In genomic region chr14:61472025-61472672, GRCh38 we compare ENCODE assay signal across 9 cellular contexts.
DNase-seq lines count a peak whose midpoint lies in the region; ATAC-seq, FAIRE-seq and TF ChIP-seq lines count a peak whose summit lies in the region.
"Had no signal": no experiment of that assay in that cellular context is flagged by ENCODE, and none has a peak within 500 bp of the region (broad histone marks: within the 10 kb centered on the region; RNA-seq: fewer than 3 reads in every experiment).

No MANE protein-coding gene starts in this region.

- TF ChIP-seq CTCF in astrocyte (IDR thresholded peaks at IDR 0.05; ENCODE audit: insufficient read depth, low read depth, low read length) (no peak), hepatocyte (IDR thresholded peaks at IDR 0.05; ENCODE audit: poor library complexity) (no peak)

- peak overlapping the region; percentile 58 for H3K4me3 Mint-ChIP-seq in astrocyte (ENCODE audit: unreplicated experiment)

- no peaks in the 10 kb centered on the region for H3K9me3 Mint-ChIP-seq in astrocyte (ENCODE audit: unreplicated experiment)

- H3K9me2 ChIP-seq in hepatocyte (replicated peaks; ENCODE audit: insufficient read depth), result no peaks in the 10 kb centered on the region

- H3K27ac Mint-ChIP-seq in astrocyte (ENCODE audit: unreplicated experiment), result peak overlapping the region; percentile 80

- no peaks in the 10 kb centered on the region for H3K36me3 Mint-ChIP-seq in astrocyte (ENCODE audit: low read depth, unreplicated experiment)

- H3K4me3 ChIP-seq in astrocyte (ENCODE audit: insufficient read depth, low read depth, low read length) (peak overlapping the region; percentile 58), hepatocyte (no peak overlapping the region)

- H3K9me3 ChIP-seq in astrocyte (ENCODE audit: insufficient read depth, low read depth, low read length), result no peaks in the 10 kb centered on the region
- H3K9me3 ChIP-seq in hepatocyte (ENCODE audit: low read depth), result no peaks in the 10 kb centered on the region

- no peaks in the 10 kb centered on the region for H3K36me3 ChIP-seq in astrocyte (ENCODE audit: insufficient read depth, low read length)
- no peaks in the 10 kb centered on the region for H3K36me3 ChIP-seq in hepatocyte (replicated peaks; ENCODE audit: insufficient read depth, low read depth)

- ATAC-seq in GM21786 (IDR thresholded peaks at IDR 0.05; ENCODE audit: unreplicated experiment), result no peak

- peak; percentile 97 for FAIRE-seq in astrocyte (lab: Jason Lieb, UNC)
- FAIRE-seq: A204.1 had no signal

- H4K20me1 ChIP-seq in astrocyte (ENCODE audit: insufficient read depth, low read length) (no peaks in the 10 kb centered on the region), hepatocyte (ENCODE audit: insufficient read depth, poor library complexity, severe bottlenecking) (no peaks in the 10 kb centered on the region)

- peaks cover 49% of the 10 kb centered on the region for H3K4me1 ChIP-seq in astrocyte (ENCODE audit: insufficient read depth, low read length)
- peaks cover 38% of the 10 kb centered on the region for H3K4me1 ChIP-seq in hepatocyte (ENCODE audit: insufficient read depth)

- 39% methylated on average over 8 of the region's 8 CpGs for WGBS in hepatocyte (ENCODE audit: low lambda C conversion rate, missing lambda C conversion rate)

- H3K27me3 Mint-ChIP-seq in astrocyte (ENCODE audit: low read depth, unreplicated experiment), result no peaks in the 10 kb centered on the region

- peak overlapping the region; percentile 84 for H3K4me2 ChIP-seq in astrocyte (ENCODE audit: low read length)
- H3K4me2 ChIP-seq in hepatocyte, result peak overlapping the region; percentile 70

- H3K27ac ChIP-seq in astrocyte (ENCODE audit: low read depth, low read length) (peak overlapping the region; percentile 87), hepatocyte (peak overlapping the region; percentile 81)

- DNase-seq in NCI-H1417 (lab: John Stamatoyannopoulos, UW) (peak in 2 of 3 experiments; percentile 25 to 62), NCI-H1417 treated with DMSO at 0.1 percent for 48 hours (lab: John Stamatoyannopoulos, UW) (no peak), NCI-H69 (lab: John Stamatoyannopoulos, UW) (peak; percentile 64), astrocyte (ENCODE audit: low read depth) (peak; percentile 99), hepatocyte (ENCODE audit: low spot score) (peak; percentile 43), NCI-H2081 treated with DMSO at 0.1 percent for 48 hours (lab: John Stamatoyannopoulos, UW) (no peak)
- DNase-seq in stimulated activated naive CD4-positive, alpha-beta T cell treated with Interleukin-2 at 50 U/mL for 16 hours (lab: John Stamatoyannopoulos, UW), result peak; percentile 27

- peak overlapping the region; percentile 80 for H3K9ac ChIP-seq in astrocyte (ENCODE audit: low read length)

- H3K27me3 ChIP-seq in astrocyte (ENCODE audit: insufficient read depth, low read length), result no peaks in the 10 kb centered on the region
- H3K27me3 ChIP-seq in hepatocyte, result no peaks in the 10 kb centered on the region

- H3K79me2 ChIP-seq in astrocyte (ENCODE audit: insufficient read depth, low read length) (no peaks in the 10 kb centered on the region), hepatocyte (no peaks in the 10 kb centered on the region)

- H3K4me1 Mint-ChIP-seq in astrocyte (ENCODE audit: low read depth, unreplicated experiment), result peaks cover 57% of the 10 kb centered on the region

- no peak overlapping the region for H2AFZ ChIP-seq in astrocyte (ENCODE audit: low read depth, low read length)
- H2AFZ ChIP-seq in hepatocyte, result no peak overlapping the region

Comparison
In these comparisons a context has a peak if more than half of its experiments do, and no peak if none do; other contexts are left out.
1. DNase-seq: peak in NCI-H1417 (2 of 3), NCI-H69 (single experiment), astrocyte (single experiment), hepatocyte (single experiment) and stimulated activated naive CD4-positive, alpha-beta T cell treated with Interleukin-2 at 50 U/mL for 16 hours (single experiment); none in NCI-H1417 treated with DMSO at 0.1 percent for 48 hours (single experiment) and NCI-H2081 treated with DMSO at 0.1 percent for 48 hours (single experiment).